In genomic region chr1:225413708-225414375, GRCh38 we compare ENCODE assay signal across 17 cellular contexts. TPM values are rescaled to one million over a fixed set of nuclear protein-coding genes. Genes with fewer than 3 reads are reported as not detected.
DNase-seq lines count a peak whose midpoint lies in the region; ATAC-seq and TF ChIP-seq lines count a peak whose summit lies in the region.
"Had no signal": no experiment of that assay in that cellular context is flagged by ENCODE, and none has a peak within 500 bp of the region (broad histone marks: within the 10 kb centered on the region; RNA-seq: fewer than 3 reads in every experiment).

No MANE protein-coding gene starts in this region.

- no peaks in the 10 kb centered on the region for H3K27me3 Mint-ChIP-seq in progenitor cell of endocrine pancreas
- H3K27me3 Mint-ChIP-seq in stimulated activated naive CD8-positive, alpha-beta T cell treated with anti-CD3 and anti-CD28 coated beads, Interleukin-15, amount 100 ng/mL, for 72 hours: no peaks in the 10 kb centered on the region

- DNase-seq in GM12864 (ENCODE audit: low read depth) (no peak), NAMALWA (ENCODE audit: low spot score) (peak; percentile 67), kidney epithelial cell (ENCODE audit: low read depth) (no peak), progenitor cell of endocrine pancreas (ENCODE audit: low spot score, unreplicated experiment) (no peak), NCI-H187 (lab: John Stamatoyannopoulos, UW) (no peak), occipital lobe (lab: John Stamatoyannopoulos, UW) (no peak), NCI-H82 treated with DMSO at 0.1 percent for 48 hours (lab: John Stamatoyannopoulos, UW; ENCODE audit: unreplicated experiment) (no peak)
- no peak for DNase-seq in stimulated activated naive CD8-positive, alpha-beta T cell treated with anti-CD3 and anti-CD28 coated beads, Interleukin-15, amount 100 ng/mL, for 72 hours
- DNase-seq: C1 segment of cervical spinal cord, colonic mucosa, DND-41, foreskin keratinocyte, NCI-H1694, NCI-H526 had no signal

- no peak overlapping the region for H3K4me3 ChIP-seq in GM12864 (ENCODE audit: low read depth, low read length)
- H3K4me3 ChIP-seq in kidney epithelial cell (ENCODE audit: low read depth, low read length): no peak overlapping the region
- H3K4me3 ChIP-seq: colonic mucosa, skin epidermis, thoracic aorta had no signal

- H3K27me3 ChIP-seq in kidney epithelial cell (ENCODE audit: control insufficient read depth, insufficient read depth, low read length): no peaks in the 10 kb centered on the region
- H3K27me3 ChIP-seq: colonic mucosa, foreskin keratinocyte had no signal

- peaks cover 48% of the 10 kb centered on the region for H3K36me3 Mint-ChIP-seq in progenitor cell of endocrine pancreas (ENCODE audit: insufficient read depth)

- no peak overlapping the region for H3K4me3 Mint-ChIP-seq in progenitor cell of endocrine pancreas (ENCODE audit: low read depth)
- no peak overlapping the region for H3K4me3 Mint-ChIP-seq in stimulated activated naive CD8-positive, alpha-beta T cell treated with anti-CD3 and anti-CD28 coated beads, Interleukin-15, amount 100 ng/mL, for 72 hours

- no peaks in the 10 kb centered on the region for H3K9me3 Mint-ChIP-seq in progenitor cell of endocrine pancreas (ENCODE audit: low read depth)
- no peaks in the 10 kb centered on the region for H3K9me3 Mint-ChIP-seq in stimulated activated naive CD8-positive, alpha-beta T cell treated with anti-CD3 and anti-CD28 coated beads, Interleukin-15, amount 100 ng/mL, for 72 hours
- H3K9me3 Mint-ChIP-seq: activated naive CD4-positive, alpha-beta T cell treated with anti-CD3 and anti-CD28 coated beads, Interleukin-2, amount 50 U/mL, for 72 hours had no signal

- H3K27ac Mint-ChIP-seq in progenitor cell of endocrine pancreas: peak overlapping the region; percentile 43
- H3K27ac Mint-ChIP-seq in stimulated activated naive CD8-positive, alpha-beta T cell treated with anti-CD3 and anti-CD28 coated beads, Interleukin-15, amount 100 ng/mL, for 72 hours: peak overlapping the region in 1 of 2 donors; percentile 22

- H3K36me3 ChIP-seq in kidney epithelial cell (ENCODE audit: control insufficient read depth, insufficient read depth, low read length): peaks cover 1% of the 10 kb centered on the region

- no peak for ATAC-seq in stimulated activated naive CD8-positive, alpha-beta T cell treated with anti-CD3 and anti-CD28 coated beads, Interleukin-15, amount 100 ng/mL, for 72 hours
- ATAC-seq: activated naive CD4-positive, alpha-beta T cell treated with anti-CD3 and anti-CD28 coated beads, Interleukin-2, amount 50 U/mL, for 72 hours; foreskin keratinocyte had no signal

- peak; percentile 21 for TF ChIP-seq CTCF in GM12864 (IDR thresholded peaks at IDR 0.05; ENCODE audit: low read depth, low read length, missing control alignments)
- peak; percentile 12 for TF ChIP-seq CTCF in kidney epithelial cell (IDR thresholded peaks at IDR 0.05; ENCODE audit: insufficient read depth, low read length, poor library complexity, severe bottlenecking)
- TF ChIP-seq CTCF in progenitor cell of endocrine pancreas (IDR thresholded peaks at IDR 0.05; ENCODE audit: unreplicated experiment): peak; percentile 13

- peaks cover 44% of the 10 kb centered on the region for H3K4me1 Mint-ChIP-seq in progenitor cell of endocrine pancreas (ENCODE audit: low read depth)
- H3K4me1 Mint-ChIP-seq in stimulated activated naive CD8-positive, alpha-beta T cell treated with anti-CD3 and anti-CD28 coated beads, Interleukin-15, amount 100 ng/mL, for 72 hours: peaks cover 9% of the 10 kb centered on the region

RNA-seq across cellular contexts. Expression of gene LBR, which starts 14.0 kb away (rescaled TPM):
- total RNA-seq in kidney epithelial cell: 37.1 and 39.8 TPM in 2 replicates
- 116 and 124 TPM in 2 replicates for total RNA-seq in progenitor cell of endocrine pancreas
- total RNA-seq in occipital lobe: 71.6 TPM
